In genomic region chr5:36874465-36874864, GRCh38 we compare ENCODE assay signal across 8 cellular contexts. TPM values are rescaled to one million over a fixed set of nuclear protein-coding genes. Genes with fewer than 3 reads are reported as not detected.
DNase-seq lines count a peak whose midpoint lies in the region; ATAC-seq lines count a peak whose summit lies in the region.

No MANE protein-coding gene starts in this region.

- DNase-seq in Ammon's horn (ENCODE audit: low spot score) (peak; percentile 6), astrocyte of the hippocampus (ENCODE audit: low read depth, low spot score) (peak; percentile 20), mesendoderm (no peak), OCI-M2 (lab: John Stamatoyannopoulos, UW; ENCODE audit: unreplicated experiment) (no peak), NCI-H1092 treated with DMSO at 0.1 percent for 48 hours (lab: John Stamatoyannopoulos, UW) (no peak), anterior cingulate cortex (lab: John Stamatoyannopoulos, UW) (no peak)

- peaks cover 32 to 36% (median 34%) of the 10 kb centered on the region in 3 donors for H3K4me1 Mint-ChIP-seq in IgD-negative memory B cell

- H3K4me2 ChIP-seq in mesendoderm (ENCODE audit: low read length): peak overlapping the region; percentile 53

- H3K36me3 ChIP-seq in mesendoderm (ENCODE audit: control insufficient read depth, insufficient read depth, low read length): no peaks in the 10 kb centered on the region

- peak overlapping the region; percentile 1 for H3K4me3 ChIP-seq in mesendoderm (ENCODE audit: low read length)

- no peak overlapping the region for H2BK15ac ChIP-seq in mesendoderm (replicated peaks; ENCODE audit: low read depth)

- peaks cover 0 to 3% (median 1%) of the 10 kb centered on the region in 3 donors for H3K9me3 Mint-ChIP-seq in IgD-negative memory B cell

- H3K79me2 ChIP-seq in mesendoderm (ENCODE audit: control insufficient read depth, insufficient read depth, low read length): peaks cover 32% of the 10 kb centered on the region

- peak overlapping the region; percentile 91 to 98 (median 96) for H3K4me3 Mint-ChIP-seq in IgD-negative memory B cell

- no peak overlapping the region for H3K23ac ChIP-seq in mesendoderm (ENCODE audit: low read length)

- no peaks in the 10 kb centered on the region for H3K27me3 ChIP-seq in mesendoderm (ENCODE audit: insufficient read depth, low read length, poor library complexity)

- peak overlapping the region in 2 of 3 donors; percentile 92 to 94 for H3K27ac Mint-ChIP-seq in IgD-negative memory B cell

- ATAC-seq in GM19467 (IDR thresholded peaks at IDR 0.05; ENCODE audit: unreplicated experiment): no peak

- no peak overlapping the region for H3K27ac ChIP-seq in mesendoderm (ENCODE audit: low read depth, low read length)

- H2BK5ac ChIP-seq in mesendoderm (ENCODE audit: low read length): no peak overlapping the region

- H3K4ac ChIP-seq in mesendoderm (ENCODE audit: low read depth, low read length): no peak overlapping the region

- peak overlapping the region; percentile 52 for H3K9ac ChIP-seq in mesendoderm (ENCODE audit: low read length)

- no peak overlapping the region for H4K8ac ChIP-seq in mesendoderm (ENCODE audit: low read depth, low read length)

- H3K36me3 Mint-ChIP-seq in IgD-negative memory B cell: no peaks in the 10 kb centered on the region

- H3K4me1 ChIP-seq in mesendoderm (ENCODE audit: control insufficient read depth, low read depth, low read length): peaks cover 3% of the 10 kb centered on the region

- H2BK120ac ChIP-seq in mesendoderm (ENCODE audit: low read depth, low read length): no peak overlapping the region

- H3K56ac ChIP-seq in mesendoderm (ENCODE audit: low read length): no peak overlapping the region

- H4K5ac ChIP-seq in mesendoderm (ENCODE audit: low read length): no peak overlapping the region

- no CpG with 5 or more reads among the region's 3 CpGs for WGBS in mesendoderm (ENCODE audit: extremely low coverage, insufficient coverage, low lambda C conversion rate)

- H3K27me3 Mint-ChIP-seq in IgD-negative memory B cell: no peaks in the 10 kb centered on the region

- H2AK5ac ChIP-seq in mesendoderm (ENCODE audit: low read length): no peak overlapping the region

- no peak overlapping the region for H3K18ac ChIP-seq in mesendoderm (ENCODE audit: low read length)

- H3K79me1 ChIP-seq in mesendoderm (ENCODE audit: low read length): peaks cover 2% of the 10 kb centered on the region

RNA-seq across cellular contexts. Expression of gene NIPBL, which starts 2.1 kb away (rescaled TPM):
- polyA plus RNA-seq in IgD-negative memory B cell: 20.2 TPM
- 22.3 TPM for polyA plus RNA-seq in mesendoderm (2013, experiment 1 of 2)
- polyA plus RNA-seq in mesendoderm (2013, experiment 2 of 2): 23.0 TPM

Comparison
In these comparisons a context has a peak if more than half of its experiments do, and no peak if none do; other contexts are left out.
1. DNase-seq: peak in Ammon's horn (single experiment) and astrocyte of the hippocampus (single experiment); none in mesendoderm (single experiment), OCI-M2 (single experiment), NCI-H1092 treated with DMSO at 0.1 percent for 48 hours (single experiment) and anterior cingulate cortex (0 of 58).